Comparison of ENCODE assay signal across 9 cellular contexts in the genomic region with DNA sequence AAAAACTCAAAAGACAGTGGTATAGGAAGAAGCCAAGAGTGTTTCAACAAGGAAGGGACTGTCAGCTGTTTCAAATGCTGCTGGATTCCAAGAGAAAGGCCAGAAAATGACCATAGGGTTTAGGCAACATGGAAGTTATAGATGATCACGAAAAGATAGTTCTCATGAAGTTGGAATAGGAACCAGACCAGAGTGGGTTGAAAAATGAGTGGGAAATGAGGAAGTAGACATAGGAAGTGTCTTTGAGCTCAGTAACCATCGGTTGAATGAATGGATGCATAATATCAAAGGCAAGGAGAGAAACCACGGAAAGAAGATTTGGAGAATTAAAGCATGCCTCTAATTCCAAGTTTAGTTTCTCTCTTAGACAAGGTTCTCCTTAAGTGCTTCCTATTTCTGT. TPM values are rescaled to one million over a fixed set of nuclear protein-coding genes. Genes with fewer than 3 reads are reported as not detected.
A peak's percentile ranks its signal among the peaks of the same experiment; 100 is the strongest.
DNase-seq lines count a peak whose midpoint lies in the region; ATAC-seq, FAIRE-seq and TF ChIP-seq lines count a peak whose summit lies in the region.
"Had no signal": no experiment of that assay in that cellular context is flagged by ENCODE, and none has a peak within 500 bp of the region (broad histone marks: within the 10 kb centered on the region; RNA-seq: fewer than 3 reads in every experiment).

No MANE protein-coding gene starts in this region.

- H2AFZ ChIP-seq in OCI-LY1 (ENCODE audit: low read length), result no peak overlapping the region

- H3K4me3 ChIP-seq in A549 (0 out of 3 replicates have a peak overlapping the region, but pooled peaks have one; percentile 65), GM06990 (replicated peaks; ENCODE audit: low read depth, low read length) (peak overlapping the region; percentile 84), OCI-LY1 (ENCODE audit: low read depth, low read length, poor library complexity, severe bottlenecking) (peak overlapping the region; percentile 88), esophagus squamous epithelium (no peak overlapping the region), transverse colon (no peak overlapping the region)

- peak overlapping the region; percentile 95 for H3K9ac ChIP-seq in OCI-LY1 (ENCODE audit: low read length)

- no peaks in the 10 kb centered on the region for H3K9me3 ChIP-seq in A549
- H3K9me3 ChIP-seq in OCI-LY1 (ENCODE audit: low read length), result no peaks in the 10 kb centered on the region
- no peaks in the 10 kb centered on the region for H3K9me3 ChIP-seq in esophagus squamous epithelium
- no peaks in the 10 kb centered on the region for H3K9me3 ChIP-seq in transverse colon

- no peaks in the 10 kb centered on the region for H3K9me3 Mint-ChIP-seq in dendritic cell treated with granulocyte-macrophage colony-stimulating factor and Interleukin-4, amounts not matched to agents 40 ng/mL and 50 ng/mL, for 4 days

- peaks cover 17% of the 10 kb centered on the region for H3K36me3 Mint-ChIP-seq in dendritic cell treated with granulocyte-macrophage colony-stimulating factor and Interleukin-4, amounts not matched to agents 40 ng/mL and 50 ng/mL, for 4 days (ENCODE audit: low read depth)

- no peak for TF ChIP-seq POLR2A in A549 (IDR thresholded peaks at IDR 0.05; ENCODE audit: low read length)
- no peak for TF ChIP-seq POLR2A in esophagus squamous epithelium (IDR thresholded peaks at IDR 0.05)
- TF ChIP-seq POLR2A in transverse colon (IDR thresholded peaks at IDR 0.05), result no peak

- peaks cover 90% of the 10 kb centered on the region for H3K4me1 Mint-ChIP-seq in dendritic cell treated with granulocyte-macrophage colony-stimulating factor and Interleukin-4, amounts not matched to agents 40 ng/mL and 50 ng/mL, for 4 days (ENCODE audit: low read depth)

- DNase-seq in A549 (ENCODE audit: low read depth in 1 of 2, low spot score in 1 of 2) (no peak), GM06990 (ENCODE audit: extremely low read depth, insufficient read length) (no peak), esophagus squamous epithelium (lab: John Stamatoyannopoulos, UW) (no peak), transverse colon (no peak)

- H3K4me1 ChIP-seq in A549, result peaks cover 32% of the 10 kb centered on the region
- H3K4me1 ChIP-seq in OCI-LY1 (ENCODE audit: insufficient read depth, low read length, severe bottlenecking), result peaks cover 34% of the 10 kb centered on the region
- H3K4me1 ChIP-seq in esophagus squamous epithelium, result peaks cover 0 to 24% (median 9%) of the 10 kb centered on the region in 3 donors
- H3K4me1 ChIP-seq in transverse colon, result peaks cover 6 to 15% (median 10%) of the 10 kb centered on the region in 4 donors

- H3K27me3 ChIP-seq in GM06990 (replicated peaks; ENCODE audit: control insufficient read depth, insufficient read depth, low read length) (no peaks in the 10 kb centered on the region), OCI-LY1 (ENCODE audit: insufficient read depth, low read length) (no peaks in the 10 kb centered on the region), esophagus squamous epithelium (no peaks in the 10 kb centered on the region), transverse colon (no peaks in the 10 kb centered on the region)

- ATAC-seq in A549 (no peak), HG03139 (IDR thresholded peaks at IDR 0.05; ENCODE audit: unreplicated experiment) (no peak), HG03039 (IDR thresholded peaks at IDR 0.05; ENCODE audit: unreplicated experiment) (no peak)

- POLR2A ChIA-PET in A549 (lab: Yijun Ruan, JAX), result interaction anchor here (1.6 to 2.1 kb wide), 2 partner anchors 15 to 30 kb away, joined by 5 to 15 read pairs; no protein-coding TSS in a partner anchor

- intact Hi-C loops in dendritic cell treated with granulocyte-macrophage colony-stimulating factor and Interleukin-4, amounts not matched to agents 40 ng/mL and 50 ng/mL, for 4 days (cut with micrococcal nuclease), result loop anchor here (2.0 to 10.0 kb wide), 2 partner anchors 16 to 58 kb away; no protein-coding TSS in a partner anchor
- intact Hi-C loops in esophagus squamous epithelium (cut with DNase I) (no loop called here), transverse colon (cut with DNase I; ENCODE audit: low total_unique reads) (no loop called here)

- whole genome bisulfite sequencing in A549 (ENCODE audit: missing lambda C conversion rate), result 94% methylated on average over 3 of the region's 3 CpGs
- 75 to 82% methylated on average over 3 of the region's 3 CpGs for WGBS in esophagus squamous epithelium, 2 donors
- 77 to 80% methylated on average over 3 of the region's 3 CpGs for WGBS in transverse colon (ENCODE audit: low coverage in 1 of 2), 2 donors

- 0 out of 2 replicates have a peak, but pooled peaks cover 5% of the 10 kb centered on the region for H3F3A ChIP-seq in OCI-LY1 (ENCODE audit: insufficient read depth, low read length)

- H3K27ac ChIP-seq in A549, result peak overlapping the region; percentile 92 to 94; a peak in 4 of 6 replicates
- peak overlapping the region; percentile 79 for H3K27ac ChIP-seq in OCI-LY1 (ENCODE audit: low read depth, low read length, poor library complexity, severe bottlenecking)
- H3K27ac ChIP-seq in esophagus squamous epithelium, result no peak overlapping the region
- no peak overlapping the region for H3K27ac ChIP-seq in transverse colon

- no peak for TF ChIP-seq RAD21 in A549 (conservative IDR thresholded peaks at IDR 0.05 in 1 of 2, IDR thresholded peaks at IDR 0.05 in 1 of 2)

- no peaks in the 10 kb centered on the region for H3K9me2 ChIP-seq in OCI-LY1 (ENCODE audit: low read depth, low read length)

- no peaks in the 10 kb centered on the region for H3K27me3 Mint-ChIP-seq in dendritic cell treated with granulocyte-macrophage colony-stimulating factor and Interleukin-4, amounts not matched to agents 40 ng/mL and 50 ng/mL, for 4 days

- no peak for TF ChIP-seq CTCF in A549 (IDR thresholded peaks at IDR 0.05)
- no peak for TF ChIP-seq CTCF in GM06990 (IDR thresholded peaks at IDR 0.05; ENCODE audit: insufficient read depth, low read length, poor library complexity, severe bottlenecking)
- TF ChIP-seq CTCF in OCI-LY1 (IDR thresholded peaks at IDR 0.05; ENCODE audit: low read length), result no peak
- TF ChIP-seq CTCF in esophagus squamous epithelium (IDR thresholded peaks at IDR 0.05), result no peak
- no peak for TF ChIP-seq CTCF in transverse colon (IDR thresholded peaks at IDR 0.05)

- peak overlapping the region; percentile 92 for H3K4me2 ChIP-seq in A549
- H3K4me2 ChIP-seq in OCI-LY1 (ENCODE audit: low read length), result peak overlapping the region; percentile 92

- H3K79me2 ChIP-seq in OCI-LY1 (ENCODE audit: insufficient read depth, low read length), result peaks cover 55% of the 10 kb centered on the region

- no peak for TF ChIP-seq EP300 in A549 (IDR thresholded peaks at IDR 0.05)
- no peak for TF ChIP-seq EP300 in transverse colon (IDR thresholded peaks at IDR 0.05; ENCODE audit: low read depth)

- H4K20me1 ChIP-seq in OCI-LY1 (ENCODE audit: insufficient read depth, low read length), result no peaks in the 10 kb centered on the region

- peak overlapping the region; percentile 83 for H3K4me3 Mint-ChIP-seq in dendritic cell treated with granulocyte-macrophage colony-stimulating factor and Interleukin-4, amounts not matched to agents 40 ng/mL and 50 ng/mL, for 4 days

- in situ Hi-C loops in transverse colon (cut with MboI; ENCODE audit: low pct_ligation_motif_present in 1 of 4, low pct_unique_long_range_greater_than_20kb in 1 of 4, low sequenced_read_pairs in 3 of 4), result no loop called here

- no peak for FAIRE-seq in A549 (lab: Jason Lieb, UNC)
- FAIRE-seq: colon had no signal

- peak overlapping the region; percentile 98 for H3K27ac Mint-ChIP-seq in dendritic cell treated with granulocyte-macrophage colony-stimulating factor and Interleukin-4, amounts not matched to agents 40 ng/mL and 50 ng/mL, for 4 days

- no peaks in the 10 kb centered on the region for H3K36me3 ChIP-seq in GM06990 (ENCODE audit: control insufficient read depth, insufficient read depth, low read length)
- H3K36me3 ChIP-seq in OCI-LY1 (ENCODE audit: insufficient read depth, low read length), result peaks cover 20% of the 10 kb centered on the region
- no peaks in the 10 kb centered on the region for H3K36me3 ChIP-seq in esophagus squamous epithelium
- H3K36me3 ChIP-seq in transverse colon, result no peaks in the 10 kb centered on the region

- CTCF ChIA-PET in A549 (lab: Yijun Ruan, JAX), result interaction anchor here (0.9 to 1.8 kb wide), 4 partner anchors 9 to 218 kb away, joined by 3 to 5 read pairs (median 3); no protein-coding TSS in a partner anchor

RNA-seq across cellular contexts. Expression of gene NCAPH, which starts 1.3 kb away (rescaled TPM):
- polyA plus RNA-seq in A549 (2011; rRNA removed) (41.5 and 53.3 TPM in 2 replicates), A549 (2017; fragmentation: RNase III; extraction: RNeasy Plus Mini Kit Qiagen cat#74134 plus additional on column Dnase treatment) (43.0 to 47.1 TPM (median 45.4 TPM) in 3 replicates)
- 50.1 and 50.3 TPM in 2 replicates for polyA plus RNA-seq in A549 (2012; cell fraction: cytosol; rRNA removed)
- 48.9 and 62.9 TPM in 2 replicates for polyA plus RNA-seq in A549 (2012; cell fraction: nucleus; rRNA removed)
- polyA minus RNA-seq in A549 (2011; rRNA and poly(A)+ RNA removed), result 38.6 and 44.3 TPM in 2 replicates
- total RNA-seq in esophagus squamous epithelium (10 to 100 TPM in 2 of 4 donors, 1 to 10 TPM in 2; 4.2 to 21.5 (median 11.4) TPM), transverse colon (10 to 100 TPM in 1 of 4 donors, 1 to 10 TPM in 2, under 1 TPM in 1; 0.79 to 38.6 (median 1.8) TPM)

RNA-seq across cellular contexts. Expression of gene ITPRIPL1, which starts 11.8 kb away (rescaled TPM):
- polyA plus RNA-seq in A549 (2011; rRNA removed) (not detected in 2 replicates), A549 (2017; fragmentation: RNase III; extraction: RNeasy Plus Mini Kit Qiagen cat#74134 plus additional on column Dnase treatment) (not detected in 3 replicates)
- polyA plus RNA-seq in A549 (2012; cell fraction: cytosol; rRNA removed), result not detected in 2 replicates
- polyA plus RNA-seq in A549 (2012; cell fraction: nucleus; rRNA removed), result not detected in 2 replicates
- polyA minus RNA-seq in A549 (2011; rRNA and poly(A)+ RNA removed), result not detected in 2 replicates
- total RNA-seq in esophagus squamous epithelium (1 to 10 TPM; 1.8 to 4.1 (median 2.5) TPM), transverse colon (1 to 10 TPM in 1 of 4 donors, under 1 TPM in 2, not detected in 1; 0.41 to 2.6 (median 0.95) TPM)

RNA-seq across cellular contexts. Expression of gene SNRNP200, which starts 31.5 kb away (rescaled TPM):
- polyA plus RNA-seq in A549 (2011; rRNA removed) (202 and 315 TPM in 2 replicates), A549 (2017; fragmentation: RNase III; extraction: RNeasy Plus Mini Kit Qiagen cat#74134 plus additional on column Dnase treatment) (118 to 128 TPM (median 124 TPM) in 3 replicates)
- 194 and 218 TPM in 2 replicates for polyA plus RNA-seq in A549 (2012; cell fraction: cytosol; rRNA removed)
- polyA plus RNA-seq in A549 (2012; cell fraction: nucleus; rRNA removed), result 571 and 581 TPM in 2 replicates
- polyA minus RNA-seq in A549 (2011; rRNA and poly(A)+ RNA removed), result 553 and 613 TPM in 2 replicates
- total RNA-seq in esophagus squamous epithelium (10 to 100 TPM; 55.3 to 90.0 (median 68.6) TPM), transverse colon (100 to 1,000 TPM in 1 of 4 donors, 10 to 100 TPM in 3; 81.4 to 106 (median 86.8) TPM)

Comparison
In these comparisons a context has a peak if more than half of its experiments do, and no peak if none do; other contexts are left out.
1. H3K27ac ChIP-seq: peak in A549 (2 of 2) and OCI-LY1 (single experiment); none in esophagus squamous epithelium (0 of 4) and transverse colon (0 of 4).
2. H3K4me3 ChIP-seq: peak in A549 (single experiment), GM06990 (single experiment) and OCI-LY1 (single experiment); none in esophagus squamous epithelium (0 of 4) and transverse colon (0 of 4).